8 cellular contexts compared by ENCODE assay signal in genomic region chr3:52057806-52058099, GRCh38. TPM values are rescaled to one million over a fixed set of nuclear protein-coding genes. Genes with fewer than 3 reads are reported as not detected.
DNase-seq lines count a peak whose midpoint lies in the region; ATAC-seq and TF ChIP-seq lines count a peak whose summit lies in the region.

No MANE protein-coding gene starts in this region.

- peaks cover 26% of the 10 kb centered on the region for H3K4me1 Mint-ChIP-seq in T-helper 1 cell treated with Interleukin-12 subunit alpha and Interleukin-12 subunit beta and Interleukin-4 antibody, amounts not matched to agents 30 μg/mL and 1 μg/mL, for 36 hours (ENCODE audit: low read depth)
- peaks cover 26 to 33% of the 10 kb centered on the region in 2 donors for H3K4me1 Mint-ChIP-seq in immature natural killer cell

- H3K9me3 Mint-ChIP-seq in T-helper 1 cell treated with Interleukin-12 subunit alpha and Interleukin-12 subunit beta and Interleukin-4 antibody, amounts not matched to agents 30 μg/mL and 1 μg/mL, for 36 hours, result no peaks in the 10 kb centered on the region
- no peaks in the 10 kb centered on the region for H3K9me3 Mint-ChIP-seq in activated naive CD4-positive, alpha-beta T cell treated with anti-CD3 and anti-CD28 coated beads, Interleukin-2, amount 50 U/mL, for 72 hours
- H3K9me3 Mint-ChIP-seq in immature natural killer cell, result no peaks in the 10 kb centered on the region

- no peaks in the 10 kb centered on the region for H3K27me3 Mint-ChIP-seq in T-helper 1 cell treated with Interleukin-12 subunit alpha and Interleukin-12 subunit beta and Interleukin-4 antibody, amounts not matched to agents 30 μg/mL and 1 μg/mL, for 36 hours (ENCODE audit: low read depth)
- peaks cover 0 to 15% (median 15%) of the 10 kb centered on the region in 3 donors for H3K27me3 Mint-ChIP-seq in immature natural killer cell (ENCODE audit: low read depth in 3 of 3)

- no peak for TF ChIP-seq CTCF in stomach (IDR thresholded peaks at IDR 0.05)

- TF ChIP-seq POLR2A in stomach (IDR thresholded peaks at IDR 0.05), result no peak

- no peaks in the 10 kb centered on the region for H3K9me3 ChIP-seq in stomach

- H3K27ac Mint-ChIP-seq in T-helper 1 cell treated with Interleukin-12 subunit alpha and Interleukin-12 subunit beta and Interleukin-4 antibody, amounts not matched to agents 30 μg/mL and 1 μg/mL, for 36 hours, result no peak overlapping the region
- peak overlapping the region; percentile 44 to 83 for H3K27ac Mint-ChIP-seq in activated naive CD4-positive, alpha-beta T cell treated with anti-CD3 and anti-CD28 coated beads, Interleukin-2, amount 50 U/mL, for 72 hours
- H3K27ac Mint-ChIP-seq in immature natural killer cell, result peak overlapping the region in 5 of 6 donors; percentile 66 to 95 (median 67)

- peak overlapping the region; percentile 46 to 82 (median 63) for H3K4me3 ChIP-seq in stomach

- peaks cover 0 to 11% (median 7%) of the 10 kb centered on the region in 4 donors for H3K36me3 ChIP-seq in stomach

- whole genome bisulfite sequencing in stomach, 5 donors, result 18 to 44% (median 38%) methylated on average over 5 to 9 of the region's 9 CpGs

- peaks cover 12% of the 10 kb centered on the region for H3K36me3 Mint-ChIP-seq in T-helper 1 cell treated with Interleukin-12 subunit alpha and Interleukin-12 subunit beta and Interleukin-4 antibody, amounts not matched to agents 30 μg/mL and 1 μg/mL, for 36 hours (ENCODE audit: low read depth)
- H3K36me3 Mint-ChIP-seq in activated naive CD4-positive, alpha-beta T cell treated with anti-CD3 and anti-CD28 coated beads, Interleukin-2, amount 50 U/mL, for 72 hours, result peaks cover 6 to 14% of the 10 kb centered on the region in 2 donors
- H3K36me3 Mint-ChIP-seq in immature natural killer cell, result peaks cover 0 to 4% (median 0%) of the 10 kb centered on the region in 3 donors

- DNase-seq in T-helper 1 cell (no peak), immature natural killer cell (no peak), stomach (no peak), KG1 (lab: John Stamatoyannopoulos, UW) (no peak)
- no peak for DNase-seq in activated naive CD4-positive, alpha-beta T cell treated with anti-CD3 and anti-CD28 coated beads, Interleukin-2, amount 50 U/mL, for 72 hours (ENCODE audit: low spot score in 2 of 2)
- no peak for DNase-seq in activated CD8-positive, alpha-beta memory T cell treated with anti-CD3 and anti-CD28 coated beads, Interleukin-2, amount 50 U/mL, for 48 hours

- H3K4me3 Mint-ChIP-seq in T-helper 1 cell treated with Interleukin-12 subunit alpha and Interleukin-12 subunit beta and Interleukin-4 antibody, amounts not matched to agents 30 μg/mL and 1 μg/mL, for 36 hours, result peak overlapping the region; percentile 42
- H3K4me3 Mint-ChIP-seq in immature natural killer cell, result peak overlapping the region; percentile 91 to 95 (median 93)

- TF ChIP-seq EP300 in stomach (IDR thresholded peaks at IDR 0.05), result no peak

- intact Hi-C loops in stomach (cut with DNase I; ENCODE audit: low total_unique reads), result no loop called here

- peaks cover 27 to 58% (median 38%) of the 10 kb centered on the region in 4 donors for H3K4me1 ChIP-seq in stomach

- H3K27me3 ChIP-seq in stomach, result no peaks in the 10 kb centered on the region

- ATAC-seq in activated naive CD4-positive, alpha-beta T cell treated with anti-CD3 and anti-CD28 coated beads, Interleukin-2, amount 50 U/mL, for 72 hours, result no peak
- ATAC-seq in GM21528 (IDR thresholded peaks at IDR 0.05; ENCODE audit: low FRiP score, unreplicated experiment), result no peak

- H3K27ac ChIP-seq in stomach, result peak overlapping the region; percentile 62 to 94 (median 89)

RNA-seq across cellular contexts. Expression of gene DUSP7, which starts 1.4 kb away (rescaled TPM):
- total RNA-seq in activated naive CD4-positive, alpha-beta T cell treated with anti-CD3 and anti-CD28 coated beads, Interleukin-2, amount 50 U/mL, for 72 hours, result 10 to 100 TPM; 10.8 to 17.5 TPM
- polyA plus RNA-seq in immature natural killer cell (1 to 10 TPM; 1.2 to 4.3 (median 1.6) TPM), stomach (10 to 100 TPM in 1 of 3 donors, 1 to 10 TPM in 2; 4.9 to 11.2 (median 5.1) TPM)
- 10 to 100 TPM in 1 of 5 donors, 1 to 10 TPM in 3, under 1 TPM in 1; 0.58 to 23.7 (median 4.6) TPM for total RNA-seq in stomach
